ENCODE assay signal across 10 cellular contexts in the genomic region with DNA sequence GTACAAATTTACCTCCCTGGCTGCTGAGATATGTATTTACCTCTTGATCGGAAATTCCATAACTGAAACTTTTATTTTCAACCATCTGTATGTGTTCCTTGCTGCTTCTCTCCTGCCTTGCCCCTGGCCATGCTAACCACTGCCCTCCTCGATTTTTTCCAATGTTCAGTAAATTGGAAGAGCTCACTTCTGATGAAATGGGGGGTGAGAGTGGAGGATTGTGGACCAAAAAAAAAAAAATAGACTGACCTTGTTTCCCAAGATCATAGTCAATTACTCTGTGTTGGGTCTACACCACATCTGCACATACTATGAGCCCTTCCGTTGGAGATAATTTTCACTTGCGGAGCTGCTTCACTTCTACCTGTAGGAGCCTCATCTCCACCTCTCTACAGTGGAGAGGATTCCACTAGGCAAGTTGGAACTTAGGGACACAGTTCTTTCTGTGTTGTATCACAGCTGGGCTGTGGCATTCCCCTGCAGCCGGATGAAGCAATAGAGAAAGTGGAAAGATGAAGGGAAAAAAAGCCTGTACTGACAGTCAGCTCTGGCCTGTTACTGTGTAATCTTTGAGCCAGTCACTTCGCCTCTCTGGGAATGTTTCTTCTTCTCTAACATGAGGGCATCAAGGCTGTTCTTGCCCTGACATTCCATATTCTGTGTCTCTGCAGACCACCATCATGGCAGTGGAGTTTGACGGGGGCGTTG. TPM values are rescaled to one million over a fixed set of nuclear protein-coding genes. Genes with fewer than 3 reads are reported as not detected.
A peak's percentile ranks its signal among the peaks of the same experiment; 100 is the strongest.
DNase-seq lines count a peak whose midpoint lies in the region; ATAC-seq and TF ChIP-seq lines count a peak whose summit lies in the region.
"Had no signal": no experiment of that assay in that cellular context is flagged by ENCODE, and none has a peak within 500 bp of the region (broad histone marks: within the 10 kb centered on the region; RNA-seq: fewer than 3 reads in every experiment).

No MANE protein-coding gene starts in this region.

- peaks cover 81% of the 10 kb centered on the region for H3K36me3 Mint-ChIP-seq in activated T-helper 2 cell treated with anti-CD3 and anti-CD28 coated beads, Interferon-gamma antibody, Interleukin-2, Interleukin-4, amounts not matched to agents 10 μg/mL and 5 μg/mL and 100 μg/mL, durations not matched to agents 14 hours and 24 hours and 36 hours (ENCODE audit: low read depth)

- no peaks in the 10 kb centered on the region for H3K9me3 Mint-ChIP-seq in activated T-helper 2 cell treated with anti-CD3 and anti-CD28 coated beads, Interferon-gamma antibody, Interleukin-2, Interleukin-4, amounts not matched to agents 10 μg/mL and 5 μg/mL and 100 μg/mL, durations not matched to agents 14 hours and 24 hours and 36 hours

- TF ChIP-seq CTCF in heart right ventricle (IDR thresholded peaks at IDR 0.05) (no peak), omental fat pad (IDR thresholded peaks at IDR 0.05) (no peak)

- 79 to 90% methylated on average over 8 of the region's 8 CpGs for WGBS in heart right ventricle, 2 donors

- H3K36me3 ChIP-seq in heart right ventricle: peaks cover 0 to 62% (median 27%) of the 10 kb centered on the region in 9 donors

- DNase-seq in heart right ventricle (no peak), cardiac septum (ENCODE audit: low spot score) (no peak), occipital lobe (lab: John Stamatoyannopoulos, UW) (no peak), NCI-H226 (no peak), omental fat pad (ENCODE audit: low spot score) (no peak)
- DNase-seq in activated T-helper 2 cell treated with anti-CD3 and anti-CD28 coated beads, Interferon-gamma antibody, Interleukin-2, Interleukin-4, amounts not matched to agents 10 μg/mL and 5 μg/mL and 100 μg/mL, durations not matched to agents 14 hours and 24 hours and 36 hours (ENCODE audit: low spot score): no peak
- DNase-seq: IMR-90 had no signal

- peak overlapping the region; percentile 97 for H3K27ac Mint-ChIP-seq in activated T-helper 2 cell treated with anti-CD3 and anti-CD28 coated beads, Interferon-gamma antibody, Interleukin-2, Interleukin-4, amounts not matched to agents 10 μg/mL and 5 μg/mL and 100 μg/mL, durations not matched to agents 14 hours and 24 hours and 36 hours

- H3K27me3 ChIP-seq in heart right ventricle (no peaks in the 10 kb centered on the region), mononuclear cell (ENCODE audit: insufficient read depth, low read length) (no peaks in the 10 kb centered on the region)

- ATAC-seq in heart right ventricle (no peak), GM21528 (IDR thresholded peaks at IDR 0.05; ENCODE audit: low FRiP score, unreplicated experiment) (no peak), omental fat pad (ENCODE audit: low FRiP score) (no peak)

- H3K9me3 ChIP-seq in heart right ventricle: no peaks in the 10 kb centered on the region
- H3K9me3 ChIP-seq in mononuclear cell (ENCODE audit: low read depth, low read length): no peaks in the 10 kb centered on the region

- H3K27me3 Mint-ChIP-seq in activated T-helper 2 cell treated with anti-CD3 and anti-CD28 coated beads, Interferon-gamma antibody, Interleukin-2, Interleukin-4, amounts not matched to agents 10 μg/mL and 5 μg/mL and 100 μg/mL, durations not matched to agents 14 hours and 24 hours and 36 hours (ENCODE audit: low read depth): no peaks in the 10 kb centered on the region

- H3K4me1 ChIP-seq in heart right ventricle: peaks cover 0 to 64% (median 28%) of the 10 kb centered on the region in 9 donors
- peaks cover 62% of the 10 kb centered on the region for H3K4me1 ChIP-seq in mononuclear cell (ENCODE audit: insufficient read depth, low read length)

- peak overlapping the region; percentile 99 for H3K4me3 Mint-ChIP-seq in activated T-helper 2 cell treated with anti-CD3 and anti-CD28 coated beads, Interferon-gamma antibody, Interleukin-2, Interleukin-4, amounts not matched to agents 10 μg/mL and 5 μg/mL and 100 μg/mL, durations not matched to agents 14 hours and 24 hours and 36 hours (ENCODE audit: low read depth)

- peaks cover 59% of the 10 kb centered on the region for H3K4me1 Mint-ChIP-seq in activated T-helper 2 cell treated with anti-CD3 and anti-CD28 coated beads, Interferon-gamma antibody, Interleukin-2, Interleukin-4, amounts not matched to agents 10 μg/mL and 5 μg/mL and 100 μg/mL, durations not matched to agents 14 hours and 24 hours and 36 hours (ENCODE audit: low read depth)

- H3K4me3 ChIP-seq in heart right ventricle (peak overlapping the region in 6 of 10 donors; percentile 67 to 97 (median 94)), mononuclear cell (ENCODE audit: low read length) (peak overlapping the region; percentile 95)

- peak overlapping the region in 8 of 10 donors; percentile 21 to 99 (median 98) for H3K27ac ChIP-seq in heart right ventricle

- intact Hi-C loops in heart right ventricle (cut with DNase I): loop anchor here in 2 of 10 donors (2.0 kb wide), 2 partner anchors 15 to 17 kb away; partner anchors contain the start of gene TAP2 (in 1 of the 2)
- intact Hi-C loops in cardiac septum (cut with DNase I): no loop called here
- intact Hi-C loops in activated T-helper 2 cell treated with anti-CD3 and anti-CD28 coated beads, Interferon-gamma antibody, Interleukin-2, Interleukin-4, amounts not matched to agents 10 μg/mL and 5 μg/mL and 100 μg/mL, durations not matched to agents 14 hours and 24 hours and 36 hours (cut with micrococcal nuclease): loop anchor here (10.0 kb wide), 1 partner anchor 459 kb away; the partner anchor contains the start of genes TAPBP and ZBTB22

RNA-seq across cellular contexts. Expression of gene PSMB9, which starts 1.6 kb away (rescaled TPM):
- total RNA-seq in heart right ventricle (100 to 1,000 TPM in 1 of 10 donors, 10 to 100 TPM in 8, 1 to 10 TPM in 1; 10.0 to 198 (median 14.3) TPM), cardiac septum (14.2 TPM), mononuclear cell (18.7 TPM), occipital lobe (5.8 TPM), omental fat pad (10 to 100 TPM; 22.2 to 84.2 (median 23.8) TPM)
- 10 to 100 TPM; 23.4 to 33.4 TPM for polyA plus RNA-seq in heart right ventricle
- total RNA-seq in activated T-helper 2 cell treated with anti-CD3 and anti-CD28 coated beads, Interferon-gamma antibody, Interleukin-2, Interleukin-4, amounts not matched to agents 10 μg/mL and 5 μg/mL and 100 μg/mL, durations not matched to agents 14 hours and 24 hours and 36 hours: 262 and 265 TPM in 2 replicates

RNA-seq across cellular contexts. Expression of gene TAP1, which starts 2.1 kb away (rescaled TPM):
- total RNA-seq in heart right ventricle (100 to 1,000 TPM in 1 of 10 donors, 10 to 100 TPM in 9; 12.8 to 213 (median 15.4) TPM), cardiac septum (18.1 TPM), mononuclear cell (67.2 TPM), occipital lobe (7.5 TPM), omental fat pad (100 to 1,000 TPM in 1 of 4 donors, 10 to 100 TPM in 3; 30.5 to 128 (median 55.6) TPM)
- 10 to 100 TPM; 35.4 to 38.3 TPM for polyA plus RNA-seq in heart right ventricle
- 276 and 278 TPM in 2 replicates for total RNA-seq in activated T-helper 2 cell treated with anti-CD3 and anti-CD28 coated beads, Interferon-gamma antibody, Interleukin-2, Interleukin-4, amounts not matched to agents 10 μg/mL and 5 μg/mL and 100 μg/mL, durations not matched to agents 14 hours and 24 hours and 36 hours

RNA-seq across cellular contexts. Expression of gene PSMB8, which starts 11.8 kb away (rescaled TPM):
- total RNA-seq in heart right ventricle: 100 to 1,000 TPM in 1 of 10 donors, 10 to 100 TPM in 7, 1 to 10 TPM in 2; 8.5 to 127 (median 11.7) TPM
- 10 to 100 TPM; 40.2 to 42.9 TPM for polyA plus RNA-seq in heart right ventricle
- 11.7 TPM for total RNA-seq in cardiac septum
- total RNA-seq in activated T-helper 2 cell treated with anti-CD3 and anti-CD28 coated beads, Interferon-gamma antibody, Interleukin-2, Interleukin-4, amounts not matched to agents 10 μg/mL and 5 μg/mL and 100 μg/mL, durations not matched to agents 14 hours and 24 hours and 36 hours: 352 and 368 TPM in 2 replicates
- 81.4 TPM for total RNA-seq in mononuclear cell
- 5.3 TPM for total RNA-seq in occipital lobe
- total RNA-seq in omental fat pad: 10 to 100 TPM; 38.5 to 71.2 (median 42.3) TPM

RNA-seq across cellular contexts. Expression of gene TAP2, which starts 17.1 kb away (rescaled TPM):
- 10 to 100 TPM in 7 of 10 donors, 1 to 10 TPM in 3; 8.8 to 92.1 (median 13.8) TPM for total RNA-seq in heart right ventricle
- polyA plus RNA-seq in heart right ventricle: 10 to 100 TPM; 12.8 to 13.8 TPM
- 12.7 TPM for total RNA-seq in cardiac septum
- 142 and 162 TPM in 2 replicates for total RNA-seq in activated T-helper 2 cell treated with anti-CD3 and anti-CD28 coated beads, Interferon-gamma antibody, Interleukin-2, Interleukin-4, amounts not matched to agents 10 μg/mL and 5 μg/mL and 100 μg/mL, durations not matched to agents 14 hours and 24 hours and 36 hours
- 45.0 TPM for total RNA-seq in mononuclear cell
- 3.9 TPM for total RNA-seq in occipital lobe
- 10 to 100 TPM; 10.1 to 54.5 (median 20.0) TPM for total RNA-seq in omental fat pad

RNA-seq across cellular contexts. Expression of gene HLA-DOB, which starts 38.8 kb away (rescaled TPM):
- total RNA-seq in heart right ventricle: 1 to 10 TPM in 1 of 10 donors, under 1 TPM in 7, not detected in 2; 0.21 to 2.1 (median 0.48) TPM
- 1 to 10 TPM in 1 of 2 donors, under 1 TPM in 1; 0.36 to 1.1 TPM for polyA plus RNA-seq in heart right ventricle
- 0.35 TPM for total RNA-seq in cardiac septum
- total RNA-seq in activated T-helper 2 cell treated with anti-CD3 and anti-CD28 coated beads, Interferon-gamma antibody, Interleukin-2, Interleukin-4, amounts not matched to agents 10 μg/mL and 5 μg/mL and 100 μg/mL, durations not matched to agents 14 hours and 24 hours and 36 hours: 3.1 and 3.6 TPM in 2 replicates
- 6.6 TPM for total RNA-seq in mononuclear cell
- not detected for total RNA-seq in occipital lobe
- 1 to 10 TPM in 2 of 4 donors, under 1 TPM in 1, not detected in 1; 0.56 to 2.8 (median 1.6) TPM for total RNA-seq in omental fat pad
- total RNA-seq: lung microvascular endothelial cell had no signal
